ENCODE assay signal across 9 cellular contexts in the genomic region with DNA sequence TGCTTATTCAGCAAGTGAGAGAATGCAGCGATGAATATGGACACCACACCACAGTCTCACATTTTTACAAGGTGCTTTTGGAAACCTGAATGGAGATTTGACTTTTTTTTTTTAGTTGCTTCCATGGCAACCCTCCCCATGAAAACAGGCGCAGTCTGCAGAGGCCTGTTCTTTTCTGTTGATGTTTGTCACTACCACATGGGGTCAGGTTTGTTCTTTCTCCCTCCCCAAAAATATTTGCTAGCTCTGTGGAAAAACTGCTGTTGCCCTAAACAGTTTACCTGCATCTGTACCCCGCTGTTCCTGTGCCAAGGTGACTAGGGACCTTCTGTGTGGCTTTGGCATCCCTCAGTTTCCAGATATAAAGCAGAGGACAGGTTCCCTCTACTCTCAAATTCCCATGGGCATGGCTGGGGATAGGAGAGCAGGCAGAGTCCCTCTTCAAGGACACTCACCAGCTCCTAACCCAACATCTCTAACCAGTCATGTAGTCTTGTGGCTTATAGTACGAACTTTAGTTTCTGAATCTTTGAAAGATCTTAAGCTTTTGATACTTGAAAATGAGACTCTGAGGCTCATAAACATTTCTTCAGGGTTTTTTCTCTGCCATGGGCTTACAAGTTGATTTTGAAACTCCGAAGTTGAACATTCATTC. TPM values are rescaled to one million over a fixed set of nuclear protein-coding genes. Genes with fewer than 3 reads are reported as not detected.
A peak's percentile ranks its signal among the peaks of the same experiment; 100 is the strongest.
DNase-seq lines count a peak whose midpoint lies in the region; ATAC-seq and TF ChIP-seq lines count a peak whose summit lies in the region.
"Had no signal": no experiment of that assay in that cellular context is flagged by ENCODE, and none has a peak within 500 bp of the region (broad histone marks: within the 10 kb centered on the region; RNA-seq: fewer than 3 reads in every experiment).

No MANE protein-coding gene starts in this region.

- no peak overlapping the region for H3K4me3 ChIP-seq in psoas muscle
- no peak overlapping the region for H3K4me3 ChIP-seq in adrenal gland
- H3K4me3 ChIP-seq: BLaER1 treated with 17β-estradiol and CSF1 and Interleukin-3, amounts not matched to agents 10 nM and 100 nM had no signal

- peak; percentile 53 for ATAC-seq in HG02870 (IDR thresholded peaks at IDR 0.05; ENCODE audit: unreplicated experiment)
- peak; percentile 49 to 77 for ATAC-seq in activated naive CD4-positive, alpha-beta T cell treated with anti-CD3 and anti-CD28 coated beads, Interleukin-2, amount 50 U/mL, for 72 hours
- ATAC-seq in psoas muscle = peak in 3 of 4 donors; percentile 47 to 62 (median 49)

- no peaks in the 10 kb centered on the region for H3K9me3 ChIP-seq in psoas muscle
- H3K9me3 ChIP-seq in adrenal gland (replicated peaks in 1 of 3) = no peaks in the 10 kb centered on the region
- H3K9me3 ChIP-seq: BLaER1 treated with 17β-estradiol and CSF1 and Interleukin-3, amounts not matched to agents 10 nM and 100 nM had no signal

- H3K36me3 ChIP-seq in psoas muscle (ENCODE audit: insufficient read depth in 1 of 2, low read depth in 1 of 2) (peaks cover 2 to 17% of the 10 kb centered on the region in 2 donors), adrenal gland (replicated peaks in 1 of 2) (no peaks in the 10 kb centered on the region)
- H3K36me3 ChIP-seq: BLaER1 treated with 17β-estradiol and CSF1 and Interleukin-3, amounts not matched to agents 10 nM and 100 nM had no signal

- H3K27ac Mint-ChIP-seq in activated naive CD4-positive, alpha-beta T cell treated with anti-CD3 and anti-CD28 coated beads, Interleukin-2, amount 50 U/mL, for 72 hours = peak overlapping the region; percentile 35 to 88

- H3K27ac ChIP-seq in psoas muscle = no peak overlapping the region
- peak overlapping the region in 1 of 5 donors; percentile 46 for H3K27ac ChIP-seq in adrenal gland
- H3K27ac ChIP-seq: BLaER1 treated with 17β-estradiol and CSF1 and Interleukin-3, amounts not matched to agents 10 nM and 100 nM had no signal

- no peaks in the 10 kb centered on the region for H3K27me3 ChIP-seq in psoas muscle (ENCODE audit: insufficient read depth in 3 of 3, low read length in 2 of 3)
- H3K27me3 ChIP-seq in adrenal gland = no peaks in the 10 kb centered on the region
- H3K27me3 ChIP-seq: BLaER1 treated with 17β-estradiol and CSF1 and Interleukin-3, amounts not matched to agents 10 nM and 100 nM had no signal

- TF ChIP-seq CTCF in psoas muscle (IDR thresholded peaks at IDR 0.05) (no peak), adrenal gland (IDR thresholded peaks at IDR 0.05) (peak in 1 of 6 experiments; percentile 30)

- H3K9me3 Mint-ChIP-seq in activated naive CD4-positive, alpha-beta T cell treated with anti-CD3 and anti-CD28 coated beads, Interleukin-2, amount 50 U/mL, for 72 hours = peaks cover 4 to 5% of the 10 kb centered on the region in 2 donors

- 75 to 86% (median 84%) methylated on average over 5 of the region's 5 CpGs for WGBS in psoas muscle, 3 donors
- 93 to 96% (median 95%) methylated on average over 5 of the region's 5 CpGs for WGBS in adrenal gland, 4 donors

- intact Hi-C loops in psoas muscle (cut with DNase I) = loop anchor here in 1 of 2 donors (5.0 kb wide), 1 partner anchor 116 kb away; no protein-coding TSS in a partner anchor
- intact Hi-C loops in adrenal gland (cut with DNase I) = no loop called here

- H3K4me1 ChIP-seq in psoas muscle (peaks cover 52% of the 10 kb centered on the region), adrenal gland (replicated peaks in 1 of 2) (peaks cover 25 to 50% of the 10 kb centered on the region in 2 donors)

- peaks cover 0 to 12% of the 10 kb centered on the region in 2 donors for H3K36me3 Mint-ChIP-seq in activated naive CD4-positive, alpha-beta T cell treated with anti-CD3 and anti-CD28 coated beads, Interleukin-2, amount 50 U/mL, for 72 hours

- DNase-seq in NCI-H82 (lab: John Stamatoyannopoulos, UW) (peak; percentile 12), NCI-H82 treated with DMSO at 0.1 percent for 48 hours (lab: John Stamatoyannopoulos, UW; ENCODE audit: unreplicated experiment) (no peak), psoas muscle (no peak), adrenal gland (no peak), AG08396 (ENCODE audit: low spot score) (no peak)
- no peak for DNase-seq in activated naive CD4-positive, alpha-beta T cell treated with anti-CD3 and anti-CD28 coated beads, Interleukin-2, amount 50 U/mL, for 72 hours (ENCODE audit: low spot score in 2 of 2)
- no peak for DNase-seq in stimulated activated CD4-positive, alpha-beta T cell treated with anti-CD3 and anti-CD28 coated beads, Interleukin-2, amount 100 ng/mL, for 24 hours

- TF ChIP-seq POLR2A in adrenal gland (IDR thresholded peaks at IDR 0.05) = no peak

RNA-seq across cellular contexts. Expression of a gene that starts 14.7 kb away (rescaled TPM):
- total RNA-seq in activated naive CD4-positive, alpha-beta T cell treated with anti-CD3 and anti-CD28 coated beads, Interleukin-2, amount 50 U/mL, for 72 hours = 10 to 100 TPM; 65.2 to 66.6 TPM
- total RNA-seq in psoas muscle (10 to 100 TPM; 48.0 to 83.4 (median 72.5) TPM), adrenal gland (100 to 1,000 TPM in 3 of 8 donors, 10 to 100 TPM in 5; 42.7 to 144 (median 89.1) TPM)
- polyA plus RNA-seq in psoas muscle (10 to 100 TPM in 2 of 3 donors, 1 to 10 TPM in 1; 3.3 to 57.3 (median 13.7) TPM), adrenal gland (10 to 100 TPM; 30.2 to 89.3 (median 39.4) TPM)
